32 cellular contexts compared by ENCODE assay signal in the genomic region with DNA sequence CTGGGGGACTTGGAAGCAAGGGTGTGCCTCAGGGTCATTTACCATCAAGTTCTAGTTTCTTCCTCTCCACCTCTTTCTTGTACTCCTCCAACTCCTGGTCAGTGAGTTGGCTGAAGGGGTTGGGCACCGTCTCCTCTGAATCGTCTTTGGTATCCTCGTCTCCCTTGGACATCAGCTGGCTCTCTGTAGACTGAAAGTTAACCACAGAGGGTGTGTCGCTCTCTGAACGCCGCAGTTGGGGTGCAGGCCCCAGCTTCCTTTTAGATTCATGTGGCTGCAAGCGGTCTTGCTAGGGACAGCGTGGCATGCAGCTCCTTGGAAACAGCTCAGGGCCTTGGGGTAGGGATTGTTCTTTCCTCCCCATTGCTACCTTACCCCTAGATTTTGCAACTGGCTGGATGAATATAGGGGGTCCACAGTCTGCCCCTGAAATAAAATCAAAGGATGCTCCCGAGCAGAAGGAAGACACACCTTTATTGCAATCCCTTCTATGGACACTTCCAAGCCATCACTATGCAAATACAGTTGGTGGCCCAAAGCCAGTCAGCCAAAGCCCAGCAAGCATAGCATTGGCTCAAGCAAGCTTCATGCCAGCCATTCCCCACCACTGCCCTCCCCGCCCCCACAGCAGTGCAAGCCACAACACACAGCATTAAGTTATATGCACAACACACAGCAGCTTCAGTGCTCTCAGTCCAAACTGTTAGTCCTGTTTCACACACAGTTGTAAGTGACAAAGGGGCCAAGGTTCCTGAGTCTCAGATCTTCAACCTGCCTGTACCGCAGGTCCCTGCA.
"Had no signal": no experiment of that assay in that cellular context is flagged by ENCODE, and none has a peak within 500 bp of the region (broad histone marks: within the 10 kb centered on the region; RNA-seq: fewer than 3 reads in every experiment).

No MANE protein-coding gene starts in this region.

- H3K27me3 ChIP-seq: brain microvascular endothelial cell, MG63, Peyer's patch had no signal

- H3K4me3 ChIP-seq: MG63, Peyer's patch, SJSA1 had no signal

- H3K36me3 Mint-ChIP-seq: activated CD4-positive, alpha-beta memory T cell treated with anti-CD3 and anti-CD28 coated beads for 36 hours had no signal

- H3K27ac ChIP-seq: brain microvascular endothelial cell, Peyer's patch, SJSA1 had no signal

- ATAC-seq: activated T-cell treated with anti-CD3 and anti-CD28 coated beads, Interleukin-2, amount 50 U/mL, for 72 hours; activated T-helper 17 cell treated with anti-CD3 and anti-CD28 coated beads, Interleukin-2, amount 50 U/mL, for 72 hours; PC-3 had no signal

- FAIRE-seq: TTC549 had no signal

- H3K4me1 ChIP-seq: Peyer's patch, SJSA1 had no signal

- H3K36me3 ChIP-seq: brain microvascular endothelial cell, MG63, Peyer's patch, SJSA1 had no signal

- H3K4me3 Mint-ChIP-seq: activated CD4-positive, alpha-beta memory T cell treated with anti-CD3 and anti-CD28 coated beads for 36 hours; activated CD4-positive, alpha-beta T cell treated with anti-CD3 and anti-CD28 coated beads, Interleukin-2, amount 10 ng/mL, durations not matched to agents 24 days and 14 days; activated naive CD8-positive, alpha-beta T cell treated with anti-CD3 and anti-CD28 coated beads for 36 hours; activated T-cell treated with anti-CD3 and anti-CD28 coated beads, Interleukin-2, amount 50 U/mL, for 72 hours; activated T-helper 17 cell treated with anti-CD3 and anti-CD28 coated beads, Interleukin-2, amount 50 U/mL, for 72 hours; central memory CD8-positive, alpha-beta T cell; T-helper 1 cell treated with Interleukin-12 subunit alpha and Interleukin-12 subunit beta and Interleukin-4 antibody, amounts not matched to agents 30 μg/mL and 1 μg/mL, for 36 hours; T-helper 2 cell treated with Interferon-gamma antibody and Interleukin-4, amounts not matched to agents 5 μg/mL and 100 μg/mL, for 36 hours had no signal

- H3K9me3 Mint-ChIP-seq: activated CD4-positive, alpha-beta memory T cell treated with anti-CD3 and anti-CD28 coated beads for 36 hours; activated CD4-positive, alpha-beta T cell treated with anti-CD3 and anti-CD28 coated beads, Interleukin-2, amount 10 ng/mL, durations not matched to agents 24 days and 14 days; activated naive CD8-positive, alpha-beta T cell treated with anti-CD3 and anti-CD28 coated beads for 36 hours; activated T-cell treated with anti-CD3 and anti-CD28 coated beads, Interleukin-2, amount 50 U/mL, for 72 hours; activated T-helper 17 cell treated with anti-CD3 and anti-CD28 coated beads, Interleukin-2, amount 50 U/mL, for 72 hours; central memory CD8-positive, alpha-beta T cell; T-helper 1 cell treated with Interleukin-12 subunit alpha and Interleukin-12 subunit beta and Interleukin-4 antibody, amounts not matched to agents 30 μg/mL and 1 μg/mL, for 36 hours; T-helper 2 cell treated with Interferon-gamma antibody and Interleukin-4, amounts not matched to agents 5 μg/mL and 100 μg/mL, for 36 hours had no signal

- H3K27ac Mint-ChIP-seq: activated CD4-positive, alpha-beta memory T cell treated with anti-CD3 and anti-CD28 coated beads for 36 hours; activated CD4-positive, alpha-beta T cell treated with anti-CD3 and anti-CD28 coated beads, Interleukin-2, amount 10 ng/mL, durations not matched to agents 24 days and 14 days; activated naive CD8-positive, alpha-beta T cell treated with anti-CD3 and anti-CD28 coated beads for 36 hours; activated T-cell treated with anti-CD3 and anti-CD28 coated beads, Interleukin-2, amount 50 U/mL, for 72 hours; activated T-helper 17 cell treated with anti-CD3 and anti-CD28 coated beads, Interleukin-2, amount 50 U/mL, for 72 hours; T-helper 1 cell treated with Interleukin-12 subunit alpha and Interleukin-12 subunit beta and Interleukin-4 antibody, amounts not matched to agents 30 μg/mL and 1 μg/mL, for 36 hours; T-helper 2 cell treated with Interferon-gamma antibody and Interleukin-4, amounts not matched to agents 5 μg/mL and 100 μg/mL, for 36 hours had no signal

- H3K27me3 Mint-ChIP-seq: activated CD4-positive, alpha-beta memory T cell treated with anti-CD3 and anti-CD28 coated beads for 36 hours; activated CD4-positive, alpha-beta T cell treated with anti-CD3 and anti-CD28 coated beads, Interleukin-2, amount 10 ng/mL, durations not matched to agents 24 days and 14 days; activated naive CD8-positive, alpha-beta T cell treated with anti-CD3 and anti-CD28 coated beads for 36 hours; activated T-helper 17 cell treated with anti-CD3 and anti-CD28 coated beads, Interleukin-2, amount 50 U/mL, for 72 hours had no signal

- H3K9me3 ChIP-seq: MG63, Peyer's patch, SJSA1, SK-N-SH had no signal

- H3K4me1 Mint-ChIP-seq: activated CD4-positive, alpha-beta T cell treated with anti-CD3 and anti-CD28 coated beads, Interleukin-2, amount 10 ng/mL, durations not matched to agents 24 days and 14 days; activated naive CD8-positive, alpha-beta T cell treated with anti-CD3 and anti-CD28 coated beads for 36 hours; activated T-helper 17 cell treated with anti-CD3 and anti-CD28 coated beads, Interleukin-2, amount 50 U/mL, for 72 hours; central memory CD8-positive, alpha-beta T cell had no signal

- H3K9ac ChIP-seq: SK-N-SH had no signal

- DNase-seq: activated CD4-positive, alpha-beta memory T cell treated with anti-CD3 and anti-CD28 coated beads for 36 hours; activated CD4-positive, alpha-beta T cell treated with anti-CD3 and anti-CD28 coated beads, Interleukin-2, amount 10 ng/mL, durations not matched to agents 24 days and 14 days; activated effector memory CD4-positive, alpha-beta T cell treated with anti-CD3 and anti-CD28 coated beads, Interleukin-2, amount 50 U/mL, for 16 hours; activated naive CD4-positive, alpha-beta T cell; activated naive CD4-positive, alpha-beta T cell treated with anti-CD3 and anti-CD28 coated beads, Interleukin-2, amount 50 U/mL, for 16 hours; activated naive CD8-positive, alpha-beta T cell treated with anti-CD3 and anti-CD28 coated beads for 36 hours; activated T-cell treated with anti-CD3 and anti-CD28 coated beads, Interleukin-2, amount 50 U/mL, for 1 hour; activated T-cell treated with anti-CD3 and anti-CD28 coated beads, Interleukin-2, amount 50 U/mL, for 72 hours; amniotic stem cell; aorta; brain microvascular endothelial cell; MG63; NCI-H1048; NCI-H1105 treated with DMSO at 0.1 percent for 48 hours; NCI-H1436; NCI-H1694; NCI-H1930; NCI-H2081 treated with DMSO at 0.1 percent for 48 hours; NCI-H226; NCI-H524 treated with DMSO at 0.1 percent for 48 hours; NK-92 treated with Interleukin-12 subunit alpha and Interleukin-12 subunit beta, amount 100 ng/mL, for 24 hours; PC-3; Peyer's patch; RPMI8226; SHP77 treated with DMSO at 0.1 percent for 48 hours; SK-N-SH had no signal
